Comparison of ENCODE assay signal across 11 cellular contexts in the genomic region with DNA sequence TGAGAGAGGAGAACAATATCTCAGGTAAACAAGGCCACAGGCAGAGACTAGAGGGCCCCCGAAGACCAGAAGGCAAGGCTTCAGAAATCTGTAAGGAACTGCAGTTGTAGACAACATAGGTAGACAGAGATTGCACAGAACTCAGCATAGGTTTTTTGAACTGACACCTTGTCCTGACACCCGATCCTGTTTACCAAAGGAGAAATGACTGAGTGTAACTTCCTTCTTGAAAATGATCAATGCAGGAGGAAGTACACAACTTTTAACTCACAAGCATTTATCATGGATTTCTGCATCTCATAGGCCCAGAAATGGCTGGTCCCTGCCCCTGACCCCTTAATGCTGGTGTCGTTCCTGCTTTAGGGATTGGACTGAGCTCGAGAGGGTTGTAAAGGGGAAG. TPM values are rescaled to one million over a fixed set of nuclear protein-coding genes. Genes with fewer than 3 reads are reported as not detected.
"Had no signal": no experiment of that assay in that cellular context is flagged by ENCODE, and none has a peak within 500 bp of the region (broad histone marks: within the 10 kb centered on the region; RNA-seq: fewer than 3 reads in every experiment).

No MANE protein-coding gene starts in this region.

RNA-seq across cellular contexts. Expression of a gene that starts 0.9 kb away (rescaled TPM):
- total RNA-seq: activated CD4-positive, alpha-beta memory T cell treated with anti-CD3 and anti-CD28 coated beads, Interleukin-2, amount 10 ng/mL, durations not matched to agents 7 days and 5 days; activated CD4-positive, alpha-beta T cell treated with anti-CD3 and anti-CD28 coated beads, Interleukin-2, amount 10 ng/mL, durations not matched to agents 7 days and 5 days; activated CD8-positive, alpha-beta memory T cell treated with anti-CD3 and anti-CD28 coated beads, Interleukin-2, amount 10 ng/mL, durations not matched to agents 7 days and 5 days; activated CD8-positive, alpha-beta T cell treated with anti-CD3 and anti-CD28 coated beads, Interleukin-2, amount 10 ng/mL, durations not matched to agents 7 days and 5 days; activated naive CD8-positive, alpha-beta T cell treated with anti-CD3 and anti-CD28 coated beads, Interleukin-2, amount 10 ng/mL, durations not matched to agents 7 days and 5 days; activated T-helper 2 cell treated with anti-CD3 and anti-CD28 coated beads, Interferon-gamma antibody, Interleukin-2, Interleukin-4, amounts not matched to agents 10 μg/mL and 5 μg/mL and 100 μg/mL, durations not matched to agents 14 hours and 24 hours and 36 hours; ascending aorta; bronchial epithelial cell; T-helper 17 cell; T-helper 2 cell treated with Interferon-gamma antibody and Interleukin-4, amounts not matched to agents 100 ng/mL and 5 ng/mL, for 36 hours; WTC11 had no signal
